ENCODE assay signal across 29 cellular contexts in the genomic region with DNA sequence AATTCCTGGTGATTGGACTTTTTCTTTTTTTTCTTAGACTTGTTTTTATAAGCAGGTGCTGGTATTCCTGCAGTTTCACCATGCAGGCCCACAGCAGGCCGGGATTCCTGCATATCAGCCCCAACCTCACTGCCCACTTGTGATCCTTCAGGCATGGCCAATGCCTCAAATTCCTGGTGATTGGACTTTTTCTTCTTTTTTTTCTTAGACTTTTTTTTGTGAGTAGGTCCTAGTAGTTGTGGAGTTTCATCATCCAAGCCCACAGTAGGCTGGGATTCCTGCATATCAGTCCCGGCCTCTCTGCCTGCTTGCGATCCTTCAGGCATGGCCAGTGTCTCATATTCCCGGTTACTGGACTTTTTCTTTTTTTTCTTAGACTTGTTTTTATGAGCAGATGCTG. TPM values are rescaled to one million over a fixed set of nuclear protein-coding genes. Genes with fewer than 3 reads are reported as not detected.
DNase-seq lines count a peak whose midpoint lies in the region; ATAC-seq and TF ChIP-seq lines count a peak whose summit lies in the region.
"Had no signal": no experiment of that assay in that cellular context is flagged by ENCODE, and none has a peak within 500 bp of the region (broad histone marks: within the 10 kb centered on the region; RNA-seq: fewer than 3 reads in every experiment).

No MANE protein-coding gene starts in this region.

- H3K36me3 ChIP-seq in Caco-2 (ENCODE audit: control insufficient read depth, insufficient read depth, low read length) (peaks cover 2% of the 10 kb centered on the region; the same call in 1 of the 2 replicates), HEK293 (ENCODE audit: control insufficient read depth in 2 of 2, insufficient read depth in 1 of 2, low read length in 2 of 2) (peaks cover 37 to 63% of the 10 kb centered on the region in 2 experiments), endodermal cell (ENCODE audit: control insufficient read depth, insufficient read depth, low read length) (peaks cover 68% of the 10 kb centered on the region)

- intact Hi-C loops in Caco-2 (cut with micrococcal nuclease; ENCODE audit: unreplicated experiment), result no loop called here

- H3K4me3 ChIP-seq in Caco-2 (ENCODE audit: low read depth, low read length), result no peak overlapping the region
- no peak overlapping the region for H3K4me3 ChIP-seq in HEK293 (ENCODE audit: low read depth, low read length)
- H3K4me3 ChIP-seq in endodermal cell (ENCODE audit: low read length), result no peak overlapping the region
- H3K4me3 ChIP-seq: left ventricle myocardium inferior, right atrium auricular region, smooth muscle cell, tibial nerve had no signal

- H3K27ac Mint-ChIP-seq in Caco-2 (ENCODE audit: unreplicated experiment) (no peak overlapping the region), endodermal cell (peak overlapping the region; percentile 65), chondrocyte (ENCODE audit: unreplicated experiment) (no peak overlapping the region)
- H3K27ac Mint-ChIP-seq: activated naive CD8-positive, alpha-beta T cell had no signal

- DNase-seq in Caco-2, result no peak
- DNase-seq in endodermal cell, result no peak
- peak; percentile 94 for DNase-seq in renal cortical epithelial cell (ENCODE audit: low read depth)
- DNase-seq in GOT3 (lab: John Stamatoyannopoulos, UW), result no peak
- DNase-seq in chondrocyte (ENCODE audit: low spot score), result no peak
- DNase-seq: activated CD4-positive, alpha-beta T cell treated with anti-CD3 and anti-CD28 coated beads for 4 hours; aorta; C1 segment of cervical spinal cord; COR-L47; effector memory CD4-positive, alpha-beta T cell; erythroblast; H7; Kasumi-1; left ventricle myocardium inferior; mesenchymal stem cell; NCI-H1436 treated with DMSO at 0.1 percent for 48 hours; NCI-H748 treated with DMSO at 0.1 percent for 48 hours; SIG-M5; stimulated activated CD4-positive, alpha-beta T cell treated with anti-CD3 and anti-CD28 coated beads, Interleukin-1b, Interleukin-23, amount 100 ng/mL, for 48 hours had no signal

- POLR2A ChIA-PET in Caco-2 (lab: Charles Lee), result no interaction called here
- POLR2A ChIA-PET in HEK293 (lab: Yijun Ruan, JAX), result no interaction called here

- H3K9me3 Mint-ChIP-seq in Caco-2 (ENCODE audit: unreplicated experiment) (no peaks in the 10 kb centered on the region), endodermal cell (no peaks in the 10 kb centered on the region), chondrocyte (ENCODE audit: low read depth) (no peaks in the 10 kb centered on the region)

- H3K4me3 Mint-ChIP-seq in Caco-2 (ENCODE audit: unreplicated experiment) (no peak overlapping the region), endodermal cell (no peak overlapping the region), chondrocyte (ENCODE audit: unreplicated experiment) (no peak overlapping the region)
- H3K4me3 Mint-ChIP-seq: activated naive CD8-positive, alpha-beta T cell had no signal

- H3K4me1 Mint-ChIP-seq in Caco-2 (ENCODE audit: low read depth, unreplicated experiment) (peaks cover 10% of the 10 kb centered on the region), endodermal cell (peaks cover 9% of the 10 kb centered on the region), chondrocyte (ENCODE audit: low read depth) (peaks cover 19% of the 10 kb centered on the region)

- H3K27me3 Mint-ChIP-seq in Caco-2 (ENCODE audit: insufficient read depth, unreplicated experiment), result no peaks in the 10 kb centered on the region
- no peaks in the 10 kb centered on the region for H3K27me3 Mint-ChIP-seq in endodermal cell (ENCODE audit: insufficient read depth)
- no peaks in the 10 kb centered on the region for H3K27me3 Mint-ChIP-seq in chondrocyte (ENCODE audit: low read depth)
- H3K27me3 Mint-ChIP-seq: activated naive CD8-positive, alpha-beta T cell had no signal

- peaks cover 58% of the 10 kb centered on the region for H3K36me3 Mint-ChIP-seq in Caco-2 (ENCODE audit: insufficient read depth, unreplicated experiment)
- H3K36me3 Mint-ChIP-seq in endodermal cell (ENCODE audit: low read depth), result peaks cover 53% of the 10 kb centered on the region
- H3K36me3 Mint-ChIP-seq in chondrocyte (ENCODE audit: low read depth), result peaks cover 25% of the 10 kb centered on the region

- no peak for ATAC-seq in HG03039 (IDR thresholded peaks at IDR 0.05; ENCODE audit: unreplicated experiment)

- H3K4me1 ChIP-seq in Caco-2 (no peaks in the 10 kb centered on the region), HEK293 (ENCODE audit: control insufficient read depth, insufficient read depth, low read length) (no peaks in the 10 kb centered on the region), endodermal cell (ENCODE audit: control insufficient read depth, insufficient read depth, low read length) (no peaks in the 10 kb centered on the region)

- 96 to 100% methylated on average over 2 to 4 of the region's 4 CpGs for WGBS in endodermal cell (ENCODE audit: insufficient coverage in 1 of 2, insufficient read length in 1 of 2), 2 experiments

- BruUV-seq in Caco-2 (replicated peaks; lab: Mats Ljungman, UMichigan), result TSS peak; percentile 3

- H3K27me3 ChIP-seq in Caco-2 (replicated peaks; ENCODE audit: control insufficient read depth, insufficient read depth, low read length) (no peaks in the 10 kb centered on the region), endodermal cell (ENCODE audit: control insufficient read depth, insufficient read depth, low read length, poor library complexity, severe bottlenecking) (no peaks in the 10 kb centered on the region)
- H3K27me3 ChIP-seq: right atrium auricular region, tibial nerve had no signal

- TF ChIP-seq CTCF in Caco-2 (IDR thresholded peaks at IDR 0.05; ENCODE audit: insufficient read depth in 1 of 2, low read depth in 1 of 2, low read length in 1 of 2, severe bottlenecking in 1 of 2, unreplicated experiment in 1 of 2) (no peak), HEK293 (tag by site-specific recombination; IDR thresholded peaks at IDR 0.05) (no peak), endodermal cell (conservative IDR thresholded peaks at IDR 0.05) (no peak), chondrocyte (IDR thresholded peaks at IDR 0.05) (no peak)

- H3K9me3 ChIP-seq in Caco-2, result no peaks in the 10 kb centered on the region
- no peaks in the 10 kb centered on the region for H3K9me3 ChIP-seq in HEK293 (ENCODE audit: control insufficient read depth, insufficient read depth, low read depth, low read length)
- no peaks in the 10 kb centered on the region for H3K9me3 ChIP-seq in endodermal cell (ENCODE audit: control insufficient read depth, low read length)
- H3K9me3 ChIP-seq: left ventricle myocardium inferior, right atrium auricular region, tibial nerve had no signal

- CTCF ChIA-PET in Caco-2 (lab: Charles Lee), result no interaction called here
- CTCF ChIA-PET in HEK293 (lab: Yijun Ruan, JAX), result interaction anchor here (0.8 kb wide), 1 partner anchor 11 kb away, joined by 4 read pairs; no protein-coding TSS in a partner anchor

- H3K27ac ChIP-seq in HEK293 (ENCODE audit: extremely low read depth, low read depth, low read length), result no peak overlapping the region
- no peak overlapping the region for H3K27ac ChIP-seq in endodermal cell (ENCODE audit: low read depth, low read length)
- H3K27ac ChIP-seq: left ventricle myocardium inferior, parathyroid adenoma, right atrium auricular region, tibial nerve had no signal

- H3K9ac ChIP-seq in endodermal cell (ENCODE audit: extremely low read depth, low read length, poor library complexity, severe bottlenecking), result no peak overlapping the region
- H3K9ac ChIP-seq: parathyroid adenoma had no signal

TF ChIP-seq in HEK293, 187 proteins besides CTCF, POLR2A, EP300 and RAD21 (continues in another document):
- TF ChIP-seq ZNF510 (tag by site-specific recombination; IDR thresholded peaks at IDR 0.05; ENCODE audit: insufficient replicate concordance), result no peak
- TF ChIP-seq, protein P1, sequence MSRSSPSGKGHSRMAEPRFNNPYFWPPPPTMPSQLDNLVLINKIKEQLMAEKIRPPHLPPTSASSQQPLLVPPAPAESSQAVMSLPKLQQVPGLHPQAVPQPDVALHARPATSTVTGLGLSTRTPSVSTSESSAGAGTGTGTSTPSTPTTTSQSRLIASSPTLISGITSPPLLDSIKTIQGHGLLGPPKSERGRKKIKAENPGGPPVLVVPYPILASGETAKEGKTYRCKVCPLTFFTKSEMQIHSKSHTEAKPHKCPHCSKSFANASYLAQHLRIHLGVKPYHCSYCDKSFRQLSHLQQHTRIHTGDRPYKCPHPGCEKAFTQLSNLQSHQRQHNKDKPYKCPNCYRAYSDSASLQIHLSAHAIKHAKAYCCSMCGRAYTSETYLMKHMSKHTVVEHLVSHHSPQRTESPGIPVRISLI (tag by site-specific recombination; IDR thresholded peaks at IDR 0.05), result 0 out of 2 replicates have a peak, but pooled peaks have one; percentile 18
- TF ChIP-seq, protein P2, sequence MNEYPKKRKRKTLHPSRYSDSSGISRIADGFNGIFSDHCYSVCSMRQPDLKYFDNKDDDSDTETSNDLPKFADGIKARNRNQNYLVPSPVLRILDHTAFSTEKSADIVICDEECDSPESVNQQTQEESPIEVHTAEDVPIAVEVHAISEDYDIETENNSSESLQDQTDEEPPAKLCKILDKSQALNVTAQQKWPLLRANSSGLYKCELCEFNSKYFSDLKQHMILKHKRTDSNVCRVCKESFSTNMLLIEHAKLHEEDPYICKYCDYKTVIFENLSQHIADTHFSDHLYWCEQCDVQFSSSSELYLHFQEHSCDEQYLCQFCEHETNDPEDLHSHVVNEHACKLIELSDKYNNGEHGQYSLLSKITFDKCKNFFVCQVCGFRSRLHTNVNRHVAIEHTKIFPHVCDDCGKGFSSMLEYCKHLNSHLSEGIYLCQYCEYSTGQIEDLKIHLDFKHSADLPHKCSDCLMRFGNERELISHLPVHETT (tag by site-specific recombination; IDR thresholded peaks at IDR 0.05), result no peak
- no peak for TF ChIP-seq ZNF777 (tag by site-specific recombination; IDR thresholded peaks at IDR 0.05; ENCODE audit: borderline replicate concordance)
- TF ChIP-seq ZNF776 (tag by site-specific recombination; IDR thresholded peaks at IDR 0.05; ENCODE audit: borderline replicate concordance), result no peak

RNA-seq across cellular contexts. Expression of a gene that starts 4.8 kb away (rescaled TPM):
- total RNA-seq in Caco-2 (2022), result 11.4 and 12.9 TPM in 2 replicates
- total RNA-seq in endodermal cell, result 10 to 100 TPM; 21.0 to 23.7 TPM
- 17.7 TPM for polyA plus RNA-seq in endodermal cell (2013, experiment 1 of 2)
- 18.2 TPM for polyA plus RNA-seq in endodermal cell (2013, experiment 2 of 2)
- total RNA-seq in renal cortical epithelial cell, result 13.5 and 18.4 TPM in 2 replicates
- total RNA-seq in chondrocyte, result 7.1 to 10.7 TPM (median 8.9 TPM) in 3 replicates

RNA-seq across cellular contexts. Expression of a gene that starts 8.2 kb away (rescaled TPM):
- not detected in 2 replicates for total RNA-seq in Caco-2 (2022)
- total RNA-seq in endodermal cell, result 1 to 10 TPM; 1.7 to 2.2 TPM
- polyA plus RNA-seq in endodermal cell (2013, experiment 1 of 2), result 0.75 TPM
- polyA plus RNA-seq in endodermal cell (2013, experiment 2 of 2), result 0.75 TPM
- total RNA-seq in renal cortical epithelial cell, result 0.10 TPM in 1 of 2 replicates, not detected in the other
- 0.47 to 0.74 TPM (median 0.63 TPM) in 3 replicates for total RNA-seq in chondrocyte
- total RNA-seq: aorta, G401, glomerular endothelial cell, smooth muscle cell had no signal
- polyA plus RNA-seq: AG04450 had no signal

RNA-seq across cellular contexts. Expression of a gene that starts 47.0 kb away (rescaled TPM):
- 31.1 and 32.1 TPM in 2 replicates for total RNA-seq in Caco-2 (2022)
- 10 to 100 TPM; 40.0 to 53.3 TPM for total RNA-seq in endodermal cell
- 21.9 TPM for polyA plus RNA-seq in endodermal cell (2013, experiment 1 of 2)
- polyA plus RNA-seq in endodermal cell (2013, experiment 2 of 2), result 23.6 TPM
- total RNA-seq in renal cortical epithelial cell, result 73.5 and 87.4 TPM in 2 replicates
- total RNA-seq in chondrocyte, result 40.0 to 44.7 TPM (median 42.5 TPM) in 3 replicates
